Comparison of ENCODE assay signal across 16 cellular contexts in the genomic region with DNA sequence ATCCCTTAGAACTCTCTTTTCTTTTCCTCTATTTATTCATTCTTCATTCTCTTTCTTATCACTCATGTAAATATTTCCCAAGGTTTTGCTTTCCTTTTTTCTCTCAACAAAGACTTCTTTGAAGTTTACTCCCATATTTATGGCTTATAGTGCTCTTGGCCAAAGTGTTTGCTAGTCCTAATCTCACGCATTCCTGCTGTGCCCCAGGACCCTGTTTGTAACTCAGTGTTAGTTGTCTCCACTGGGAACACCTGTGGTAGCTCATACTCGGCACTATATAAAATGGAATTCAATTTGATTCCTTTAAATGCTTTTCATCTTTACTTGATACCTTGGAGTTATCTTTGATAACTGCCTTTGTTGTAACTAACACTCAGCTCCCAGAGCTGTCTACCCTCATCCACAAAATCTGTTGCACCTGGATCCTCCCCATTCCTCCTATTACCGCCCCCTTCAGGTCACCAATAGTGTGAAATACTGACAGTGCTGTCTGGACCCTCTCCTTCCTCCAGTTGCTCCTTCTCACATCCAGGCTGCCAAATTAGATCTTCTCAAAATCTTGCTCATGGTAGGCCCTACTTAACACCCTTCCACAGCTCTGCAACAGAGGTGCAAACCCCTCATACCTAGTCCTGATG.
DNase-seq lines count a peak whose midpoint lies in the region; ATAC-seq, FAIRE-seq and TF ChIP-seq lines count a peak whose summit lies in the region.
"Had no signal": no experiment of that assay in that cellular context is flagged by ENCODE, and none has a peak within 500 bp of the region (broad histone marks: within the 10 kb centered on the region; RNA-seq: fewer than 3 reads in every experiment).

No MANE protein-coding gene starts in this region.

- no peak for TF ChIP-seq CTCF in HepG2 (CRISPR knock-in tag; IDR thresholded peaks at IDR 0.05)
- TF ChIP-seq CTCF in right lobe of liver (IDR thresholded peaks at IDR 0.05): no peak
- peak; percentile 35; the same call in 1 of the 2 replicates for TF ChIP-seq CTCF in OCI-LY1 (IDR thresholded peaks at IDR 0.05; ENCODE audit: low read length)
- TF ChIP-seq CTCF in fibroblast of mammary gland (conservative IDR thresholded peaks at IDR 0.05; ENCODE audit: control insufficient read depth, insufficient read depth, low read depth, low read length): peak; percentile 20
- no peak for TF ChIP-seq CTCF in SK-N-SH (IDR thresholded peaks at IDR 0.05)

- no peaks in the 10 kb centered on the region for H3K9me2 ChIP-seq in OCI-LY1 (ENCODE audit: low read depth, low read length)
- no peaks in the 10 kb centered on the region for H3K9me2 ChIP-seq in SK-N-SH
- H3K9me2 ChIP-seq in GM23248 (ENCODE audit: insufficient read depth): no peaks in the 10 kb centered on the region

- DNase-seq in HepG2 (ENCODE audit: low spot score) (peak; percentile 10), right lobe of liver (no peak), fibroblast of mammary gland (ENCODE audit: low read depth) (no peak), urothelium cell line (ENCODE audit: low spot score) (peak; percentile 10), SK-N-SH (no peak), GM23248 (no peak)
- DNase-seq in stimulated activated CD4-positive, alpha-beta T cell treated with anti-CD3 and anti-CD28 coated beads, Interleukin-15, amount 100 ng/mL, for 24 hours: no peak
- DNase-seq: activated naive CD4-positive, alpha-beta T cell treated with anti-CD3 and anti-CD28 coated beads, Interleukin-2, amount 10 ng/mL, durations not matched to agents 7 days and 5 days; esophagus squamous epithelium; naive B cell; NCI-H1436 treated with DMSO at 0.1 percent for 48 hours; NCI-H524; stimulated activated CD4-positive, alpha-beta T cell treated with anti-CD3 and anti-CD28 coated beads, Interleukin-2, amount 100 ng/mL, for 24 hours had no signal

- H3K4me1 ChIP-seq in HepG2 (ENCODE audit: insufficient read depth, low read length) (peaks cover 13% of the 10 kb centered on the region), right lobe of liver (peaks cover 0 to 10% (median 0%) of the 10 kb centered on the region in 4 donors), OCI-LY1 (ENCODE audit: insufficient read depth, low read length, severe bottlenecking) (no peaks in the 10 kb centered on the region), SK-N-SH (ENCODE audit: control insufficient read depth in 1 of 2, insufficient read depth in 2 of 2, low read depth in 1 of 2, low read length in 1 of 2) (no peaks in the 10 kb centered on the region; a peak in 1 of 4 replicates), GM23248 (ENCODE audit: insufficient read depth) (peaks cover 16% of the 10 kb centered on the region)

- POLR2A ChIA-PET in HepG2 (lab: Yijun Ruan, JAX): no interaction called here
- POLR2A ChIA-PET in SK-N-SH (lab: Yijun Ruan, JAX): no interaction called here

- peak; percentile 45; the same call in 2 of the 3 replicates for ATAC-seq in HepG2
- ATAC-seq in right lobe of liver: no peak
- ATAC-seq: stimulated activated effector memory CD8-positive, alpha-beta T cell treated with anti-CD3 and anti-CD28 coated beads, Interleukin-12 subunit alpha, Interleukin-12 subunit beta, amount 100 ng/mL, for 72 hours had no signal

- H3K27ac ChIP-seq in HepG2 (ENCODE audit: extremely low read length, insufficient read depth, low read length) (no peak overlapping the region), right lobe of liver (no peak overlapping the region), OCI-LY1 (ENCODE audit: low read depth, low read length, poor library complexity, severe bottlenecking) (no peak overlapping the region), SK-N-SH (ENCODE audit: low read depth in 2 of 2, low read length in 1 of 2) (no peak overlapping the region), GM23248 (no peak overlapping the region)
- H3K27ac ChIP-seq: esophagus squamous epithelium had no signal

- H3K36me3 ChIP-seq in HepG2 (replicated peaks in 1 of 2; ENCODE audit: control insufficient read depth in 1 of 2, insufficient read depth in 2 of 2, low read length in 2 of 2) (0 out of 5 replicates have a peak, but pooled peaks cover 0 to 2% of the 10 kb centered on the region in 2 experiments), right lobe of liver (no peaks in the 10 kb centered on the region), OCI-LY1 (ENCODE audit: insufficient read depth, low read length) (no peaks in the 10 kb centered on the region), SK-N-SH (replicated peaks in 1 of 2; ENCODE audit: control insufficient read depth in 1 of 2, insufficient read depth in 2 of 2, low read length in 1 of 2) (no peaks in the 10 kb centered on the region), GM23248 (ENCODE audit: low read depth) (no peaks in the 10 kb centered on the region)
- H3K36me3 ChIP-seq: esophagus squamous epithelium had no signal

- no peaks in the 10 kb centered on the region for H3K9me3 ChIP-seq in HepG2 (ENCODE audit: low read length)
- H3K9me3 ChIP-seq in right lobe of liver: no peaks in the 10 kb centered on the region
- no peaks in the 10 kb centered on the region for H3K9me3 ChIP-seq in OCI-LY1 (ENCODE audit: low read length)
- no peaks in the 10 kb centered on the region for H3K9me3 ChIP-seq in SK-N-SH
- H3K9me3 ChIP-seq in GM23248 (ENCODE audit: low read depth): no peaks in the 10 kb centered on the region
- H3K9me3 ChIP-seq: esophagus squamous epithelium had no signal

- intact Hi-C loops in HepG2 (cut with micrococcal nuclease; ENCODE audit: unreplicated experiment) (loop anchor here (10.0 kb wide), 1 partner anchor 1324 kb away; no protein-coding TSS in a partner anchor), right lobe of liver (cut with DNase I) (no loop called here)

- WGBS in HepG2 (ENCODE audit: low lambda C conversion rate): 43% methylated on average over 2 of the region's 3 CpGs
- 52% methylated on average over 3 of the region's 3 CpGs for WGBS in right lobe of liver (ENCODE audit: insufficient coverage, low coverage, low lambda C conversion rate, missing lambda C conversion rate)
- 59% methylated on average over 3 of the region's 3 CpGs for WGBS in SK-N-SH (ENCODE audit: low lambda C conversion rate)
- WGBS in GM23248 (ENCODE audit: low coverage in 1 of 2, low lambda C conversion rate in 2 of 2, missing lambda C conversion rate in 2 of 2), 2 experiments: 56 to 66% methylated on average over 3 of the region's 3 CpGs

- FAIRE-seq in HepG2 (lab: Jason Lieb, UNC): no peak
- no peak for FAIRE-seq in urothelium cell line (lab: Jason Lieb, UNC)
- FAIRE-seq: TTC549 had no signal

- no peaks in the 10 kb centered on the region for H4K20me1 ChIP-seq in HepG2 (ENCODE audit: insufficient read depth, low read length)
- H4K20me1 ChIP-seq in OCI-LY1 (ENCODE audit: insufficient read depth, low read length): no peaks in the 10 kb centered on the region
- no peaks in the 10 kb centered on the region for H4K20me1 ChIP-seq in SK-N-SH (ENCODE audit: insufficient read depth)
- H4K20me1 ChIP-seq in GM23248 (ENCODE audit: insufficient read depth): no peaks in the 10 kb centered on the region

- no peaks in the 10 kb centered on the region for H3K27me3 ChIP-seq in HepG2 (ENCODE audit: control insufficient read depth in 1 of 2, insufficient read depth in 2 of 2, low read length in 2 of 2)
- H3K27me3 ChIP-seq in right lobe of liver: no peaks in the 10 kb centered on the region
- H3K27me3 ChIP-seq in OCI-LY1 (ENCODE audit: insufficient read depth, low read length): no peaks in the 10 kb centered on the region
- H3K27me3 ChIP-seq in SK-N-SH (ENCODE audit: insufficient read depth): no peaks in the 10 kb centered on the region
- no peaks in the 10 kb centered on the region for H3K27me3 ChIP-seq in GM23248 (replicated peaks; ENCODE audit: insufficient read depth)
- H3K27me3 ChIP-seq: esophagus squamous epithelium had no signal

- H3K4me3 ChIP-seq in HepG2 (replicated peaks in 1 of 3; ENCODE audit: insufficient read depth in 1 of 3, low read depth in 2 of 3, low read length in 3 of 3) (no peak overlapping the region), right lobe of liver (no peak overlapping the region), OCI-LY1 (ENCODE audit: low read depth, low read length, poor library complexity, severe bottlenecking) (no peak overlapping the region), fibroblast of mammary gland (ENCODE audit: control insufficient read depth, low read depth, low read length) (no peak overlapping the region), SK-N-SH (ENCODE audit: low read depth in 2 of 2, low read length in 1 of 2) (no peak overlapping the region; a peak in 1 of 4 replicates), GM23248 (no peak overlapping the region)
- H3K4me3 ChIP-seq: esophagus squamous epithelium had no signal

- TF ChIP-seq EP300 in HepG2 (IDR thresholded peaks at IDR 0.05; ENCODE audit: low read depth in 2 of 2, low read length in 2 of 2): no peak
- no peak for TF ChIP-seq EP300 in HepG2 (CRISPR knock-in tag; IDR thresholded peaks at IDR 0.05; ENCODE audit: borderline replicate concordance)
- TF ChIP-seq EP300 in SK-N-SH (IDR thresholded peaks at IDR 0.05; ENCODE audit: borderline replicate concordance in 1 of 2, low read depth in 1 of 2, low read length in 1 of 2): no peak

- in situ Hi-C loops in HepG2 (cut with HindIII; ENCODE audit: extremely low pct_ligation_motif_present, low pct_unique_long_range_greater_than_20kb) (no loop called here), GM23248 (cut with MboI) (loop anchor here (25.0 kb wide), 2 partner anchors 1067 to 1442 kb away; no protein-coding TSS in a partner anchor)

- no peak overlapping the region for H3K4me2 ChIP-seq in HepG2 (ENCODE audit: low read depth, low read length)
- no peak overlapping the region for H3K4me2 ChIP-seq in OCI-LY1 (ENCODE audit: low read length)
- no peak overlapping the region for H3K4me2 ChIP-seq in SK-N-SH
- H3K4me2 ChIP-seq in GM23248 (ENCODE audit: unreplicated experiment): no peak overlapping the region

- TF ChIP-seq POLR2A in HepG2 (IDR thresholded peaks at IDR 0.05; ENCODE audit: insufficient read depth in 1 of 2, low read depth in 2 of 2, low read length in 2 of 2) (no peak), right lobe of liver (IDR thresholded peaks at IDR 0.05) (no peak)

- H3F3A ChIP-seq in OCI-LY1 (ENCODE audit: insufficient read depth, low read length): no peaks in the 10 kb centered on the region
- H3F3A ChIP-seq in SK-N-SH (replicated peaks; ENCODE audit: insufficient read depth): no peaks in the 10 kb centered on the region
- no peaks in the 10 kb centered on the region for H3F3A ChIP-seq in GM23248 (ENCODE audit: insufficient read depth)

- BruUV-seq in HepG2 (replicated peaks; lab: Mats Ljungman, UMichigan): no TSS peak

- TF ChIP-seq RAD21 in HepG2 (CRISPR knock-in tag; IDR thresholded peaks at IDR 0.05) (no peak), SK-N-SH (IDR thresholded peaks at IDR 0.05; ENCODE audit: low read length) (no peak)

- CTCF ChIA-PET in HepG2 (lab: Yijun Ruan, JAX; ENCODE audit: low intra/inter-chr PET ratio, low total read pairs): no interaction called here
- CTCF ChIA-PET in SK-N-SH (lab: Yijun Ruan, JAX): interaction anchor here (1.1 kb wide), 1 partner anchor 13 kb away, joined by 5 read pairs; no protein-coding TSS in a partner anchor

- H3K79me2 ChIP-seq in HepG2 (ENCODE audit: insufficient read depth, low read length): no peaks in the 10 kb centered on the region
- no peaks in the 10 kb centered on the region for H3K79me2 ChIP-seq in OCI-LY1 (ENCODE audit: insufficient read depth, low read length)
- no peaks in the 10 kb centered on the region for H3K79me2 ChIP-seq in SK-N-SH (ENCODE audit: insufficient read depth)
- H3K79me2 ChIP-seq in GM23248 (ENCODE audit: insufficient read depth): no peaks in the 10 kb centered on the region

- H2AFZ ChIP-seq in HepG2 (ENCODE audit: low read length): no peak overlapping the region
- no peak overlapping the region for H2AFZ ChIP-seq in OCI-LY1 (ENCODE audit: low read length)
- no peak overlapping the region for H2AFZ ChIP-seq in SK-N-SH (ENCODE audit: low read depth)
- H2AFZ ChIP-seq in GM23248: no peak overlapping the region

- H3K9ac ChIP-seq in HepG2 (ENCODE audit: insufficient read depth, low read depth, low read length): no peak overlapping the region
- no peak overlapping the region for H3K9ac ChIP-seq in OCI-LY1 (ENCODE audit: low read length)
- H3K9ac ChIP-seq in SK-N-SH: no peak overlapping the region
- H3K9ac ChIP-seq in GM23248: no peak overlapping the region

Comparison
In these comparisons a context has a peak if more than half of its experiments do, and no peak if none do; other contexts are left out.
1. DNase-seq: peak in HepG2 (single experiment) and urothelium cell line (single experiment); none in right lobe of liver (0 of 3), fibroblast of mammary gland (single experiment), stimulated activated CD4-positive, alpha-beta T cell treated with anti-CD3 and anti-CD28 coated beads, Interleukin-15, amount 100 ng/mL, for 24 hours (single experiment), SK-N-SH (single experiment) and GM23248 (single experiment).
2. CTCF ChIP-seq: peak in OCI-LY1 (single experiment) and fibroblast of mammary gland (single experiment); none in HepG2 (single experiment), right lobe of liver (0 of 4) and SK-N-SH (single experiment).